ENCODE assay signal across 18 cellular contexts in genomic region chr16:22346463-22346862, GRCh38. TPM values are rescaled to one million over a fixed set of nuclear protein-coding genes. Genes with fewer than 3 reads are reported as not detected.
A peak's percentile ranks its signal among the peaks of the same experiment; 100 is the strongest.
DNase-seq lines count a peak whose midpoint lies in the region; ATAC-seq, FAIRE-seq and TF ChIP-seq lines count a peak whose summit lies in the region.
"Had no signal": no experiment of that assay in that cellular context is flagged by ENCODE, and none has a peak within 500 bp of the region (broad histone marks: within the 10 kb centered on the region; RNA-seq: fewer than 3 reads in every experiment).

No MANE protein-coding gene starts in this region.

- 0 out of 3 replicates have a peak, but pooled peaks cover 2% of the 10 kb centered on the region for H3K79me2 ChIP-seq in K562 (ENCODE audit: control insufficient read depth, insufficient read depth, low read length)

- no peak for TF ChIP-seq RAD21 in K562 (CRISPR knock-in tag; conservative IDR thresholded peaks at IDR 0.05 in 1 of 2, IDR thresholded peaks at IDR 0.05 in 1 of 2)

- in situ Hi-C loops in K562 (cut with MboI): no loop called here

- WGBS in K562 (ENCODE audit: insufficient coverage, low coverage, missing lambda C conversion rate): 88% methylated on average over 8 of the region's 8 CpGs

- CTCF ChIA-PET in K562 (lab: Yijun Ruan, JAX; ENCODE audit: low intra/inter-chr PET ratio): no interaction called here

- H3K4me3 ChIP-seq in K562 (no peak overlapping the region), upper lobe of right lung (no peak overlapping the region)
- H3K4me3 ChIP-seq: ovary had no signal

- peak; percentile 37 for DNase-seq in Right ventricle myocardium superior
- no peak for DNase-seq in cardiac septum (ENCODE audit: low spot score)
- no peak for DNase-seq in K562 (ENCODE audit: extremely low read depth in 1 of 4, low spot score in 3 of 4)
- no peak for DNase-seq in left lobe of liver (ENCODE audit: low spot score)
- no peak for DNase-seq in upper lobe of right lung
- DNase-seq in hepatic stellate cell (ENCODE audit: low spot score): no peak
- no peak for DNase-seq in SW 1271 (lab: John Stamatoyannopoulos, UW)
- DNase-seq: activated CD4-positive, alpha-beta T cell treated with anti-CD3 and anti-CD28 coated beads for 1 hour; AML-193; aorta; cortex of kidney; GOT3; NCI-H1092 treated with DMSO at 0.1 percent for 48 hours; NCI-H446 treated with DMSO at 0.1 percent for 48 hours; OCI-M1; ovary; stimulated activated CD4-positive, alpha-beta T cell treated with anti-CD3 and anti-CD28 coated beads, Interleukin-12 subunit alpha, Interleukin-12 subunit beta, amount 100 ng/mL, for 4 hours had no signal

- TF ChIP-seq CTCF in K562 (IDR thresholded peaks at IDR 0.05 in 2 of 3, conservative IDR thresholded peaks at IDR 0.05 in 1 of 3; ENCODE audit: insufficient read depth in 2 of 3, low read depth in 1 of 3, low read length in 3 of 3) (no peak), upper lobe of right lung (IDR thresholded peaks at IDR 0.05) (no peak)

- no peak for TF ChIP-seq POLR2A in K562 (conservative IDR thresholded peaks at IDR 0.05)

- H2AFZ ChIP-seq in K562 (ENCODE audit: low read depth, low read length): no peak overlapping the region

- H3K9me3 ChIP-seq in K562 (replicated peaks; ENCODE audit: control insufficient read depth, insufficient read depth, low read depth, low read length) (no peaks in the 10 kb centered on the region), upper lobe of right lung (no peaks in the 10 kb centered on the region)
- H3K9me3 ChIP-seq: ovary had no signal

- H3K27me3 ChIP-seq in K562 (ENCODE audit: control insufficient read depth in 2 of 2, insufficient read depth in 2 of 2, low read length in 2 of 2) (no peaks in the 10 kb centered on the region), upper lobe of right lung (no peaks in the 10 kb centered on the region)
- H3K27me3 ChIP-seq: ovary had no signal

- no peak overlapping the region for H3K4me2 ChIP-seq in K562 (ENCODE audit: insufficient read depth, low read length)

- ATAC-seq in Right ventricle myocardium superior (ENCODE audit: poor library complexity) (peak; percentile 35), K562 (no peak), left lobe of liver (peak; percentile 62), upper lobe of right lung (peak; percentile 82), HG02973 (IDR thresholded peaks at IDR 0.05; ENCODE audit: unreplicated experiment) (no peak)

- H3K4me1 ChIP-seq in K562 (replicated peaks in 1 of 2; ENCODE audit: control insufficient read depth in 2 of 2, insufficient read depth in 2 of 2, low read length in 2 of 2) (no peaks in the 10 kb centered on the region), upper lobe of right lung (no peaks in the 10 kb centered on the region)

- TF ChIP-seq EP300 in K562 (IDR thresholded peaks at IDR 0.05; ENCODE audit: low read length): no peak

- BruUV-seq in K562 (replicated peaks; lab: Mats Ljungman, UMichigan): TSS peak; percentile 43

- POLR2A ChIA-PET in K562 (lab: Yijun Ruan, JAX): interaction anchor here (1.1 to 1.6 kb wide), 4 partner anchors 9 to 26 kb away, joined by 3 to 4 read pairs (median 4); no protein-coding TSS in a partner anchor

- no peaks in the 10 kb centered on the region for H4K20me1 ChIP-seq in K562 (replicated peaks; ENCODE audit: control insufficient read depth, insufficient read depth, low read length)

- FAIRE-seq in K562 (lab: Jason Lieb, UNC): peak; percentile 59

- H3K9ac ChIP-seq in K562 (ENCODE audit: insufficient read depth in 1 of 2, low read depth in 2 of 2, low read length in 2 of 2): no peak overlapping the region

- H3K27ac ChIP-seq in K562 (ENCODE audit: extremely low read depth, low read depth, low read length) (no peak overlapping the region), upper lobe of right lung (no peak overlapping the region)
- H3K27ac ChIP-seq: ovary had no signal

- intact Hi-C loops in Right ventricle myocardium superior (cut with DNase I): no loop called here
- intact Hi-C loops in cardiac septum (cut with DNase I): no loop called here
- intact Hi-C loops in K562 (cut with micrococcal nuclease): no loop called here
- intact Hi-C loops in upper lobe of right lung (cut with DNase I): no loop called here

- no peaks in the 10 kb centered on the region for H3K9me1 ChIP-seq in K562 (ENCODE audit: control insufficient read depth, insufficient read depth, low read length)

- H3K36me3 ChIP-seq in K562 (ENCODE audit: control insufficient read depth, insufficient read depth, low read length) (peaks cover 50% of the 10 kb centered on the region), upper lobe of right lung (peaks cover 52% of the 10 kb centered on the region)
- H3K36me3 ChIP-seq: ovary had no signal

TF ChIP-seq in K562, 482 proteins besides CTCF, POLR2A, EP300 and RAD21:
- TF ChIP-seq ZNF174 (CRISPR knock-in tag; IDR thresholded peaks at IDR 0.05): no peak
- TF ChIP-seq PHF8 (IDR thresholded peaks at IDR 0.05; ENCODE audit: borderline replicate concordance, low read length): no peak
- TF ChIP-seq THRB (CRISPR knock-in tag; conservative IDR thresholded peaks at IDR 0.05): no peak
- TF ChIP-seq CEBPG (CRISPR knock-in tag; IDR thresholded peaks at IDR 0.05): no peak
- peak; percentile 48 to 64 for TF ChIP-seq CEBPG (tag; conservative IDR thresholded peaks at IDR 0.05 in 1 of 2, IDR thresholded peaks at IDR 0.05 in 1 of 2)
- TF ChIP-seq TSC22D4 (tag; IDR thresholded peaks at IDR 0.05): no peak
- TF ChIP-seq RBM17 (IDR thresholded peaks at IDR 0.05; ENCODE audit: borderline replicate concordance, low read depth, low read length): no peak
- peak; percentile 81 for TF ChIP-seq CEBPB (tag; IDR thresholded peaks at IDR 0.05)
- no peak for TF ChIP-seq ZNF263 (CRISPR knock-in tag; IDR thresholded peaks at IDR 0.05; ENCODE audit: borderline replicate concordance)

RNA-seq across cellular contexts. Expression of gene CDR2, which starts 28.0 kb away (rescaled TPM):
- total RNA-seq in Right ventricle myocardium superior: 5.2 TPM
- 8.5 TPM for total RNA-seq in cardiac septum
- 15.8 and 27.5 TPM in 2 replicates for total RNA-seq in K562 (2011; cell fraction: chromatin; rRNA removed; ENCODE audit: low replicate concordance)
- 14.7 and 18.3 TPM in 2 replicates for total RNA-seq in K562 (2011; cell fraction: nucleolus; rRNA removed)
- total RNA-seq in K562 (2011; cell fraction: nucleoplasm; rRNA removed): 14.1 and 15.6 TPM in 2 replicates
- total RNA-seq in K562 (2014; rRNA removed): 18.9 and 20.5 TPM in 2 replicates
- 19.9 and 20.1 TPM in 2 replicates for total RNA-seq in K562 (2014; rRNA removed; fragmentation: Illumina TruSeq; extraction: Trizol)
- total RNA-seq in K562 (2015; rRNA removed; fragmentation: Illumina TruSeq; extraction: Trizol): 18.6 and 21.9 TPM in 2 replicates
- total RNA-seq in K562 (2021): 22.1 and 23.1 TPM in 2 replicates
- 25.6 and 30.3 TPM in 2 replicates for polyA plus RNA-seq in K562 (2011; rRNA removed)
- polyA plus RNA-seq in K562 (2011; cell fraction: cytosol; rRNA removed): 12.0 and 18.5 TPM in 2 replicates
- polyA plus RNA-seq in K562 (2011; cell fraction: nucleus; rRNA removed): 8.0 and 10.4 TPM in 2 replicates
- polyA plus RNA-seq in K562 (2012): 14.9 and 15.5 TPM in 2 replicates
- 26.3 and 27.9 TPM in 2 replicates for polyA plus RNA-seq in K562 (2014; fragmentation: Illumina TruSeq; extraction: Trizol)
- polyA plus RNA-seq in K562 (2014; fragmentation: Nextera tagmentation; extraction: Ambion mirVana): 1 to 10 TPM; 4.6 to 5.3 TPM
- 21.7 and 23.0 TPM in 2 replicates for polyA plus RNA-seq in K562 (2014; rRNA removed)
- 37.9 and 40.4 TPM in 2 replicates for polyA minus RNA-seq in K562 (2011; rRNA and poly(A)+ RNA removed)
- 17.8 and 20.6 TPM in 2 replicates for polyA minus RNA-seq in K562 (2011; cell fraction: cytosol; rRNA and poly(A)+ RNA removed)
- 9.7 and 11.4 TPM in 2 replicates for polyA minus RNA-seq in K562 (2011; cell fraction: nucleus; rRNA and poly(A)+ RNA removed)
- 11.0 TPM for total RNA-seq in left lobe of liver
- 25.2 TPM for total RNA-seq in upper lobe of right lung

RNA-seq across cellular contexts. Expression of gene POLR3E, which starts 49.3 kb away (rescaled TPM):
- 34.8 TPM for total RNA-seq in Right ventricle myocardium superior
- total RNA-seq in cardiac septum: 32.7 TPM
- 337 and 699 TPM in 2 replicates for total RNA-seq in K562 (2011; cell fraction: chromatin; rRNA removed; ENCODE audit: low replicate concordance)
- total RNA-seq in K562 (2011; cell fraction: nucleolus; rRNA removed): 179 and 196 TPM in 2 replicates
- total RNA-seq in K562 (2011; cell fraction: nucleoplasm; rRNA removed): 243 and 244 TPM in 2 replicates
- 78.2 and 82.6 TPM in 2 replicates for total RNA-seq in K562 (2014; rRNA removed)
- 67.6 and 81.1 TPM in 2 replicates for total RNA-seq in K562 (2014; rRNA removed; fragmentation: Illumina TruSeq; extraction: Trizol)
- 73.9 and 83.8 TPM in 2 replicates for total RNA-seq in K562 (2015; rRNA removed; fragmentation: Illumina TruSeq; extraction: Trizol)
- total RNA-seq in K562 (2021): 101 and 113 TPM in 2 replicates
- 151 and 192 TPM in 2 replicates for polyA plus RNA-seq in K562 (2011; rRNA removed)
- polyA plus RNA-seq in K562 (2011; cell fraction: cytosol; rRNA removed): 128 and 145 TPM in 2 replicates
- 458 and 560 TPM in 2 replicates for polyA plus RNA-seq in K562 (2011; cell fraction: nucleus; rRNA removed)
- polyA plus RNA-seq in K562 (2012): 62.8 and 102 TPM in 2 replicates
- 128 and 149 TPM in 2 replicates for polyA plus RNA-seq in K562 (2014; fragmentation: Illumina TruSeq; extraction: Trizol)
- polyA plus RNA-seq in K562 (2014; fragmentation: Nextera tagmentation; extraction: Ambion mirVana): 10 to 100 TPM; 17.7 to 25.3 TPM
- 77.3 and 95.9 TPM in 2 replicates for polyA plus RNA-seq in K562 (2014; rRNA removed)
- 241 and 345 TPM in 2 replicates for polyA minus RNA-seq in K562 (2011; rRNA and poly(A)+ RNA removed)
- polyA minus RNA-seq in K562 (2011; cell fraction: cytosol; rRNA and poly(A)+ RNA removed): 104 and 113 TPM in 2 replicates
- 100 and 315 TPM in 2 replicates for polyA minus RNA-seq in K562 (2011; cell fraction: nucleus; rRNA and poly(A)+ RNA removed)
- 26.1 TPM for total RNA-seq in left lobe of liver
- 43.3 TPM for total RNA-seq in upper lobe of right lung

Comparison
In these comparisons a context has a peak if more than half of its experiments do, and no peak if none do; other contexts are left out.
1. ATAC-seq: peak in Right ventricle myocardium superior (single experiment), left lobe of liver (single experiment) and upper lobe of right lung (single experiment); none in K562 (single experiment) and HG02973 (single experiment).